ENCODE assay signal across 24 cellular contexts in genomic region chr2:190829642-190830041, GRCh38. TPM values are rescaled to one million over a fixed set of nuclear protein-coding genes. Genes with fewer than 3 reads are reported as not detected.
A peak's percentile ranks its signal among the peaks of the same experiment; 100 is the strongest.
DNase-seq lines count a peak whose midpoint lies in the region; ATAC-seq, FAIRE-seq and TF ChIP-seq lines count a peak whose summit lies in the region.
"Had no signal": no experiment of that assay in that cellular context is flagged by ENCODE, and none has a peak within 500 bp of the region (broad histone marks: within the 10 kb centered on the region; RNA-seq: fewer than 3 reads in every experiment).

No MANE protein-coding gene starts in this region.

- POLR2A ChIA-PET in K562 (lab: Yijun Ruan, JAX), result no interaction called here

- H3K27me3 ChIP-seq in GM23338 (ENCODE audit: insufficient read depth) (no peaks in the 10 kb centered on the region), K562 (ENCODE audit: control insufficient read depth in 2 of 2, insufficient read depth in 2 of 2, low read length in 2 of 2) (no peaks in the 10 kb centered on the region)
- H3K27me3 ChIP-seq: BLaER1 treated with 17β-estradiol and CSF1 and Interleukin-3, amounts not matched to agents 10 nM and 100 nM had no signal

- H3K27me3 Mint-ChIP-seq in activated naive CD8-positive, alpha-beta T cell treated with anti-CD3 and anti-CD28 coated beads, Interleukin-2, amount 50 U/mL, for 24 hours, result peaks cover 2% of the 10 kb centered on the region
- no peaks in the 10 kb centered on the region for H3K27me3 Mint-ChIP-seq in activated naive CD8-positive, alpha-beta T cell treated with anti-CD3 and anti-CD28 coated beads for 36 hours
- H3K27me3 Mint-ChIP-seq in stimulated activated naive CD8-positive, alpha-beta T cell treated with anti-CD3 and anti-CD28 coated beads, Interleukin-15, amount 100 ng/mL, for 72 hours, result no peaks in the 10 kb centered on the region
- H3K27me3 Mint-ChIP-seq in GM23338 (ENCODE audit: insufficient read depth, low read depth, poor library complexity), result peaks cover 2% of the 10 kb centered on the region
- H3K27me3 Mint-ChIP-seq: B cell; CD4-positive, alpha-beta T cell had no signal

- no peak for TF ChIP-seq RAD21 in K562 (CRISPR knock-in tag; conservative IDR thresholded peaks at IDR 0.05 in 1 of 2, IDR thresholded peaks at IDR 0.05 in 1 of 2)

- CTCF ChIA-PET in K562 (lab: Yijun Ruan, JAX; ENCODE audit: low intra/inter-chr PET ratio), result no interaction called here

- no peaks in the 10 kb centered on the region for H4K20me1 ChIP-seq in GM23338 (replicated peaks; ENCODE audit: insufficient read depth)
- H4K20me1 ChIP-seq in K562 (replicated peaks; ENCODE audit: control insufficient read depth, insufficient read depth, low read length), result no peaks in the 10 kb centered on the region
- H4K20me1 ChIP-seq: BLaER1 treated with 17β-estradiol and CSF1 and Interleukin-3, amounts not matched to agents 10 nM and 100 nM had no signal

- H3K4me2 ChIP-seq in GM23338, result no peak overlapping the region
- H3K4me2 ChIP-seq in K562 (ENCODE audit: insufficient read depth, low read length), result no peak overlapping the region
- H3K4me2 ChIP-seq: BLaER1 treated with 17β-estradiol and CSF1 and Interleukin-3, amounts not matched to agents 10 nM and 100 nM had no signal

- no peak overlapping the region for H3K9ac ChIP-seq in K562 (ENCODE audit: insufficient read depth in 1 of 2, low read depth in 2 of 2, low read length in 2 of 2)
- H3K9ac ChIP-seq: BLaER1 treated with 17β-estradiol and CSF1 and Interleukin-3, amounts not matched to agents 10 nM and 100 nM had no signal

- no peaks in the 10 kb centered on the region for H3K9me3 ChIP-seq in K562 (replicated peaks; ENCODE audit: control insufficient read depth, insufficient read depth, low read depth, low read length)
- H3K9me3 ChIP-seq: BLaER1 treated with 17β-estradiol and CSF1 and Interleukin-3, amounts not matched to agents 10 nM and 100 nM; Caco-2 had no signal

- no peaks in the 10 kb centered on the region for H3K79me2 ChIP-seq in GM23338 (replicated peaks; ENCODE audit: insufficient read depth)
- no peaks in the 10 kb centered on the region for H3K79me2 ChIP-seq in K562 (ENCODE audit: control insufficient read depth, insufficient read depth, low read length)

- H2AFZ ChIP-seq in GM23338, result no peak overlapping the region; the same call in 1 of the 2 replicates
- no peak overlapping the region for H2AFZ ChIP-seq in K562 (ENCODE audit: low read depth, low read length)

- H3K4me1 Mint-ChIP-seq in activated naive CD8-positive, alpha-beta T cell treated with anti-CD3 and anti-CD28 coated beads, Interleukin-2, amount 50 U/mL, for 24 hours, result peaks cover 3% of the 10 kb centered on the region
- H3K4me1 Mint-ChIP-seq in activated naive CD8-positive, alpha-beta T cell treated with anti-CD3 and anti-CD28 coated beads for 36 hours, result no peaks in the 10 kb centered on the region
- no peaks in the 10 kb centered on the region for H3K4me1 Mint-ChIP-seq in stimulated activated naive CD8-positive, alpha-beta T cell treated with anti-CD3 and anti-CD28 coated beads, Interleukin-15, amount 100 ng/mL, for 72 hours
- no peaks in the 10 kb centered on the region for H3K4me1 Mint-ChIP-seq in GM23338
- H3K4me1 Mint-ChIP-seq: B cell had no signal

- no peak overlapping the region for H3K27ac Mint-ChIP-seq in activated naive CD8-positive, alpha-beta T cell treated with anti-CD3 and anti-CD28 coated beads, Interleukin-2, amount 50 U/mL, for 24 hours
- H3K27ac Mint-ChIP-seq in activated naive CD8-positive, alpha-beta T cell treated with anti-CD3 and anti-CD28 coated beads for 36 hours, result no peak overlapping the region
- H3K27ac Mint-ChIP-seq in stimulated activated naive CD8-positive, alpha-beta T cell treated with anti-CD3 and anti-CD28 coated beads, Interleukin-15, amount 100 ng/mL, for 72 hours, result no peak overlapping the region
- 0 out of 2 replicates have a peak overlapping the region, but pooled peaks have one; percentile 46 for H3K27ac Mint-ChIP-seq in GM23338
- H3K27ac Mint-ChIP-seq: B cell; CD4-positive, alpha-beta T cell; CD8-positive, alpha-beta T cell had no signal

- H3K27ac ChIP-seq in GM23338 (ENCODE audit: low read depth) (no peak overlapping the region), K562 (ENCODE audit: extremely low read depth, low read depth, low read length) (no peak overlapping the region)
- H3K27ac ChIP-seq: BLaER1 treated with 17β-estradiol and CSF1 and Interleukin-3, amounts not matched to agents 10 nM and 100 nM; C4-2B had no signal

- no peak overlapping the region for H3K4me3 Mint-ChIP-seq in activated naive CD8-positive, alpha-beta T cell treated with anti-CD3 and anti-CD28 coated beads, Interleukin-2, amount 50 U/mL, for 24 hours
- no peak overlapping the region for H3K4me3 Mint-ChIP-seq in activated naive CD8-positive, alpha-beta T cell treated with anti-CD3 and anti-CD28 coated beads for 36 hours
- no peak overlapping the region for H3K4me3 Mint-ChIP-seq in stimulated activated naive CD8-positive, alpha-beta T cell treated with anti-CD3 and anti-CD28 coated beads, Interleukin-15, amount 100 ng/mL, for 72 hours
- H3K4me3 Mint-ChIP-seq in GM23338, result no peak overlapping the region
- H3K4me3 Mint-ChIP-seq: B cell; CD4-positive, alpha-beta T cell; CD8-positive, alpha-beta T cell had no signal

- H3K36me3 Mint-ChIP-seq in activated naive CD8-positive, alpha-beta T cell treated with anti-CD3 and anti-CD28 coated beads, Interleukin-2, amount 50 U/mL, for 24 hours (ENCODE audit: low read depth), result no peaks in the 10 kb centered on the region
- H3K36me3 Mint-ChIP-seq in activated naive CD8-positive, alpha-beta T cell treated with anti-CD3 and anti-CD28 coated beads for 36 hours, result peaks cover 3% of the 10 kb centered on the region
- H3K36me3 Mint-ChIP-seq in GM23338 (ENCODE audit: low read depth), result no peaks in the 10 kb centered on the region

- intact Hi-C loops in K562 (cut with micrococcal nuclease), result no loop called here

- BruUV-seq in K562 (replicated peaks; lab: Mats Ljungman, UMichigan), result no TSS peak

- FAIRE-seq in K562 (lab: Jason Lieb, UNC), result no peak
- FAIRE-seq: A204.1, D721Med, G401.6, GM12891, GM19239 had no signal

- no peak for TF ChIP-seq POLR2A in K562 (conservative IDR thresholded peaks at IDR 0.05)

- ATAC-seq in activated naive CD8-positive, alpha-beta T cell treated with anti-CD3 and anti-CD28 coated beads, Interleukin-2, amount 50 U/mL, for 24 hours, result peak; percentile 57
- peak; percentile 36 for ATAC-seq in stimulated activated naive CD8-positive, alpha-beta T cell treated with anti-CD3 and anti-CD28 coated beads, Interleukin-15, Interleukin-2, amounts not matched to agents 100 U/mL and 50 U/mL, for 24 hours
- ATAC-seq in stimulated activated naive CD8-positive, alpha-beta T cell treated with anti-CD3 and anti-CD28 coated beads, Interleukin-15, amount 100 ng/mL, for 72 hours, result no peak
- ATAC-seq in GM23338 (no peak), K562 (no peak), GM21723 (IDR thresholded peaks at IDR 0.05; ENCODE audit: unreplicated experiment) (no peak)
- ATAC-seq: CD8-positive, alpha-beta T cell had no signal

- in situ Hi-C loops in K562 (cut with MboI), result no loop called here

- no peak for TF ChIP-seq EP300 in K562 (IDR thresholded peaks at IDR 0.05; ENCODE audit: low read length)

- H3K36me3 ChIP-seq in GM23338 (ENCODE audit: insufficient read depth) (no peaks in the 10 kb centered on the region), K562 (ENCODE audit: control insufficient read depth, insufficient read depth, low read length) (no peaks in the 10 kb centered on the region)
- H3K36me3 ChIP-seq: BLaER1 treated with 17β-estradiol and CSF1 and Interleukin-3, amounts not matched to agents 10 nM and 100 nM had no signal

- H3F3A ChIP-seq in GM23338 (replicated peaks; ENCODE audit: low read depth), result no peaks in the 10 kb centered on the region

- H3K4me1 ChIP-seq in GM23338 (ENCODE audit: insufficient read depth) (no peaks in the 10 kb centered on the region), K562 (replicated peaks in 1 of 2; ENCODE audit: control insufficient read depth in 2 of 2, insufficient read depth in 2 of 2, low read length in 2 of 2) (no peaks in the 10 kb centered on the region)
- H3K4me1 ChIP-seq: BLaER1 treated with 17β-estradiol and CSF1 and Interleukin-3, amounts not matched to agents 10 nM and 100 nM; Caco-2 had no signal

- H3K9me2 ChIP-seq in GM23338 (ENCODE audit: insufficient read depth), result no peaks in the 10 kb centered on the region

- WGBS in K562 (ENCODE audit: insufficient coverage, low coverage, missing lambda C conversion rate), result 0% methylated on average over 1 of the region's 1 CpG

- H3K4me3 ChIP-seq in GM23338, result no peak overlapping the region
- H3K4me3 ChIP-seq in K562, result no peak overlapping the region
- H3K4me3 ChIP-seq: BLaER1 treated with 17β-estradiol and CSF1 and Interleukin-3, amounts not matched to agents 10 nM and 100 nM had no signal

- DNase-seq in activated naive CD8-positive, alpha-beta T cell treated with anti-CD3 and anti-CD28 coated beads, Interleukin-2, amount 50 U/mL, for 24 hours, result no peak
- DNase-seq in activated naive CD8-positive, alpha-beta T cell treated with anti-CD3 and anti-CD28 coated beads for 36 hours, result no peak
- peak; percentile 15 for DNase-seq in stimulated activated naive CD8-positive, alpha-beta T cell treated with anti-CD3 and anti-CD28 coated beads, Interleukin-15, Interleukin-2, amounts not matched to agents 100 U/mL and 50 U/mL, for 24 hours
- no peak for DNase-seq in stimulated activated naive CD8-positive, alpha-beta T cell treated with anti-CD3 and anti-CD28 coated beads, Interleukin-15, amount 100 ng/mL, for 72 hours
- DNase-seq in GM23338 (ENCODE audit: low spot score) (no peak), K562 (ENCODE audit: extremely low read depth in 1 of 4, low spot score in 3 of 4) (no peak), NCI-H748 (lab: John Stamatoyannopoulos, UW; ENCODE audit: unreplicated experiment) (no peak)
- DNase-seq: 8988T; AML-193; Caco-2; Calu3; CD4-positive, alpha-beta T cell; CD8-positive, alpha-beta T cell; DMS79 treated with DMSO at 0.1 percent for 48 hours; GF-D8 had no signal

- no peak for TF ChIP-seq CTCF in GM23338 (conservative IDR thresholded peaks at IDR 0.05; ENCODE audit: low read depth in 2 of 2)
- TF ChIP-seq CTCF in K562 (IDR thresholded peaks at IDR 0.05 in 2 of 3, conservative IDR thresholded peaks at IDR 0.05 in 1 of 3; ENCODE audit: insufficient read depth in 2 of 3, low read depth in 1 of 3, low read length in 3 of 3), result no peak

- H3K9me1 ChIP-seq in K562 (ENCODE audit: control insufficient read depth, insufficient read depth, low read length), result no peaks in the 10 kb centered on the region

- H3K9me3 Mint-ChIP-seq in activated naive CD8-positive, alpha-beta T cell treated with anti-CD3 and anti-CD28 coated beads, Interleukin-2, amount 50 U/mL, for 24 hours, result no peaks in the 10 kb centered on the region
- H3K9me3 Mint-ChIP-seq in activated naive CD8-positive, alpha-beta T cell treated with anti-CD3 and anti-CD28 coated beads for 36 hours, result peaks cover 1% of the 10 kb centered on the region
- peaks cover 0 to 10% of the 10 kb centered on the region in 2 donors for H3K9me3 Mint-ChIP-seq in stimulated activated naive CD8-positive, alpha-beta T cell treated with anti-CD3 and anti-CD28 coated beads, Interleukin-15, amount 100 ng/mL, for 72 hours
- no peaks in the 10 kb centered on the region for H3K9me3 Mint-ChIP-seq in GM23338
- H3K9me3 Mint-ChIP-seq: CD8-positive, alpha-beta T cell had no signal

RNA-seq across cellular contexts. Expression of gene GLS, which starts 51.0 kb away (rescaled TPM):
- total RNA-seq in activated naive CD8-positive, alpha-beta T cell treated with anti-CD3 and anti-CD28 coated beads for 36 hours, result 100 to 1,000 TPM; 192 to 201 TPM
- 133 and 172 TPM in 2 replicates for total RNA-seq in GM23338 (2014; rRNA removed; shearing (Covaris generic))
- 38.1 and 43.2 TPM in 2 replicates for polyA plus RNA-seq in GM23338 (2016; fragmentation: Nextera tagmentation; extraction: Ambion mirVana)
- 87.7 and 267 TPM in 2 replicates for total RNA-seq in K562 (2011; cell fraction: chromatin; rRNA removed; ENCODE audit: low replicate concordance)
- total RNA-seq in K562 (2011; cell fraction: nucleolus; rRNA removed), result 28.9 and 43.6 TPM in 2 replicates
- 97.4 and 145 TPM in 2 replicates for total RNA-seq in K562 (2011; cell fraction: nucleoplasm; rRNA removed)
- 60.8 and 63.2 TPM in 2 replicates for total RNA-seq in K562 (2014; rRNA removed)
- 77.5 and 84.1 TPM in 2 replicates for total RNA-seq in K562 (2014; rRNA removed; fragmentation: Illumina TruSeq; extraction: Trizol)
- 45.6 and 48.2 TPM in 2 replicates for total RNA-seq in K562 (2015; rRNA removed; fragmentation: Illumina TruSeq; extraction: Trizol)
- 60.2 and 71.3 TPM in 2 replicates for total RNA-seq in K562 (2021)
- 44.4 and 61.7 TPM in 2 replicates for polyA plus RNA-seq in K562 (2011; rRNA removed)
- 6.6 and 10.9 TPM in 2 replicates for polyA plus RNA-seq in K562 (2011; cell fraction: cytosol; rRNA removed)
- polyA plus RNA-seq in K562 (2011; cell fraction: nucleus; rRNA removed), result 45.9 and 60.0 TPM in 2 replicates
- 19.3 and 36.3 TPM in 2 replicates for polyA plus RNA-seq in K562 (2012)
- 31.9 and 36.7 TPM in 2 replicates for polyA plus RNA-seq in K562 (2014; fragmentation: Illumina TruSeq; extraction: Trizol)
- 10 to 100 TPM; 13.7 to 17.0 TPM for polyA plus RNA-seq in K562 (2014; fragmentation: Nextera tagmentation; extraction: Ambion mirVana)
- 29.8 and 35.9 TPM in 2 replicates for polyA plus RNA-seq in K562 (2014; rRNA removed)
- 144 and 159 TPM in 2 replicates for polyA minus RNA-seq in K562 (2011; rRNA and poly(A)+ RNA removed)
- polyA minus RNA-seq in K562 (2011; cell fraction: cytosol; rRNA and poly(A)+ RNA removed), result 27.4 and 44.4 TPM in 2 replicates
- 73.0 and 110 TPM in 2 replicates for polyA minus RNA-seq in K562 (2011; cell fraction: nucleus; rRNA and poly(A)+ RNA removed)

Comparison
In these comparisons a context has a peak if more than half of its experiments do, and no peak if none do; other contexts are left out.
1. ATAC-seq: peak in activated naive CD8-positive, alpha-beta T cell treated with anti-CD3 and anti-CD28 coated beads, Interleukin-2, amount 50 U/mL, for 24 hours (single experiment) and stimulated activated naive CD8-positive, alpha-beta T cell treated with anti-CD3 and anti-CD28 coated beads, Interleukin-15, Interleukin-2, amounts not matched to agents 100 U/mL and 50 U/mL, for 24 hours (single experiment); none in stimulated activated naive CD8-positive, alpha-beta T cell treated with anti-CD3 and anti-CD28 coated beads, Interleukin-15, amount 100 ng/mL, for 72 hours (single experiment), GM23338 (single experiment), K562 (single experiment) and GM21723 (single experiment).